Comparison of ENCODE assay signal across 8 cellular contexts in genomic region chr6:143513410-143513809, GRCh38. TPM values are rescaled to one million over a fixed set of nuclear protein-coding genes. Genes with fewer than 3 reads are reported as not detected.
A peak's percentile ranks its signal among the peaks of the same experiment; 100 is the strongest.
DNase-seq lines count a peak whose midpoint lies in the region; ATAC-seq, FAIRE-seq and TF ChIP-seq lines count a peak whose summit lies in the region.

No MANE protein-coding gene starts in this region.

- no TSS peak for BruUV-seq in A673 (replicated peaks; lab: Mats Ljungman, UMichigan)

- in situ Hi-C loops in GM13976 (cut with MboI; ENCODE audit: low sequenced_read_pairs, unreplicated experiment) = no loop called here

- DNase-seq in A673 (ENCODE audit: low spot score) (peak; percentile 23), GM13976 (ENCODE audit: low spot score) (peak; percentile 65), NCI-H1105 treated with DMSO at 0.1 percent for 48 hours (lab: John Stamatoyannopoulos, UW) (peak; percentile 58), immature natural killer cell (peak; percentile 9 to 29 (median 28)), urothelium cell line (ENCODE audit: low spot score) (no peak), NCI-H446 (lab: John Stamatoyannopoulos, UW) (no peak)
- peak; percentile 72 for DNase-seq in activated CD8-positive, alpha-beta T cell treated with anti-CD3 and anti-CD28 coated beads for 36 hours

- intact Hi-C loops in A673 (cut with micrococcal nuclease; ENCODE audit: unreplicated experiment) = no loop called here
- intact Hi-C loops in activated CD8-positive, alpha-beta T cell treated with anti-CD3 and anti-CD28 coated beads for 36 hours (cut with micrococcal nuclease) = no loop called here

- H3K36me3 ChIP-seq in A673 (ENCODE audit: insufficient read depth, low read length, poor library complexity, severe bottlenecking) = no peaks in the 10 kb centered on the region

- H3K9me3 Mint-ChIP-seq in activated CD8-positive, alpha-beta T cell treated with anti-CD3 and anti-CD28 coated beads for 36 hours = no peaks in the 10 kb centered on the region
- H3K9me3 Mint-ChIP-seq in immature natural killer cell = no peaks in the 10 kb centered on the region

- H3K27me3 ChIP-seq in A673 (replicated peaks; ENCODE audit: insufficient read depth, low read depth, low read length, poor library complexity) = no peaks in the 10 kb centered on the region

- H3K4me3 Mint-ChIP-seq in activated CD8-positive, alpha-beta T cell treated with anti-CD3 and anti-CD28 coated beads for 36 hours = peak overlapping the region; percentile 45
- peak overlapping the region; percentile 53 to 79 (median 61) for H3K4me3 Mint-ChIP-seq in immature natural killer cell

- peak; percentile 29 for ATAC-seq in activated CD8-positive, alpha-beta T cell treated with anti-CD3 and anti-CD28 coated beads for 36 hours
- no peak for ATAC-seq in activated CD4-positive, CD25-positive, alpha-beta regulatory T cell treated with anti-CD3 and anti-CD28 coated beads, Interleukin-2, amount 50 U/mL, for 24 hours

- no peaks in the 10 kb centered on the region for H3K9me3 ChIP-seq in A673 (ENCODE audit: low read depth, low read length, poor library complexity, severe bottlenecking)

- peaks cover 3% of the 10 kb centered on the region for H3K4me1 ChIP-seq in A673 (ENCODE audit: insufficient read depth, low read length, poor library complexity, severe bottlenecking)

- no peak overlapping the region for H3K27ac Mint-ChIP-seq in activated CD8-positive, alpha-beta T cell treated with anti-CD3 and anti-CD28 coated beads for 36 hours
- peak overlapping the region in 4 of 6 donors; percentile 33 to 60 (median 48) for H3K27ac Mint-ChIP-seq in immature natural killer cell

- peaks cover 21% of the 10 kb centered on the region for H3K4me1 Mint-ChIP-seq in activated CD8-positive, alpha-beta T cell treated with anti-CD3 and anti-CD28 coated beads for 36 hours (ENCODE audit: low read depth)
- H3K4me1 Mint-ChIP-seq in immature natural killer cell = peaks cover 23 to 38% of the 10 kb centered on the region in 2 donors

- H3K27me3 Mint-ChIP-seq in activated CD8-positive, alpha-beta T cell treated with anti-CD3 and anti-CD28 coated beads for 36 hours = no peaks in the 10 kb centered on the region
- H3K27me3 Mint-ChIP-seq in immature natural killer cell (ENCODE audit: low read depth in 3 of 3) = peaks cover 3 to 13% (median 6%) of the 10 kb centered on the region in 3 donors

- TF ChIP-seq CTCF in A673 (conservative IDR thresholded peaks at IDR 0.05; ENCODE audit: low read depth, low read length) (peak; percentile 51), GM13976 (IDR thresholded peaks at IDR 0.05; ENCODE audit: borderline replicate concordance, control extremely low read depth, extremely low read depth, insufficient read depth, missing control alignments) (peak; percentile 72)
- peak; percentile 72 for TF ChIP-seq CTCF in activated CD8-positive, alpha-beta T cell treated with anti-CD3 and anti-CD28 coated beads for 36 hours (IDR thresholded peaks at IDR 0.05)

- FAIRE-seq in urothelium cell line (lab: Jason Lieb, UNC) = no peak

- no peak overlapping the region for H3K27ac ChIP-seq in A673 (ENCODE audit: low read depth, low read length, poor library complexity, severe bottlenecking)

- no peak overlapping the region for H3K4me3 ChIP-seq in A673 (ENCODE audit: low read depth, low read length, poor library complexity, severe bottlenecking)

- H3K36me3 Mint-ChIP-seq in activated CD8-positive, alpha-beta T cell treated with anti-CD3 and anti-CD28 coated beads for 36 hours (ENCODE audit: low read depth) = peaks cover 12% of the 10 kb centered on the region
- no peaks in the 10 kb centered on the region for H3K36me3 Mint-ChIP-seq in immature natural killer cell

- POLR2A ChIA-PET in A673 (lab: Charles Lee; ENCODE audit: low non-redundant PET) = no interaction called here
- POLR2A ChIA-PET in activated CD8-positive, alpha-beta T cell treated with anti-CD3 and anti-CD28 coated beads for 36 hours (lab: Charles Lee) = interaction anchor here (0.7 kb wide), 1 partner anchor 570 kb away, joined by 3 read pairs; no protein-coding TSS in a partner anchor

- CTCF ChIA-PET in A673 (lab: Charles Lee) = no interaction called here
- CTCF ChIA-PET in activated CD8-positive, alpha-beta T cell treated with anti-CD3 and anti-CD28 coated beads for 36 hours (lab: Charles Lee) = interaction anchor here (0.6 to 3.6 kb wide), 22 partner anchors 8 to 501 kb away, joined by 3 to 18 read pairs (median 4); no protein-coding TSS in a partner anchor

RNA-seq across cellular contexts. Expression of gene FUCA2, which starts 1.9 kb away (rescaled TPM):
- 11.4 and 15.3 TPM in 2 replicates for total RNA-seq in A673 (2021)
- total RNA-seq in activated CD8-positive, alpha-beta T cell treated with anti-CD3 and anti-CD28 coated beads for 36 hours = 1 to 10 TPM; 6.6 to 8.5 TPM
- 10 to 100 TPM; 31.9 to 51.2 (median 33.3) TPM for polyA plus RNA-seq in immature natural killer cell

Comparison
In these comparisons a context has a peak if more than half of its experiments do, and no peak if none do; other contexts are left out.
1. DNase-seq: peak in A673 (single experiment), GM13976 (single experiment), NCI-H1105 treated with DMSO at 0.1 percent for 48 hours (single experiment), activated CD8-positive, alpha-beta T cell treated with anti-CD3 and anti-CD28 coated beads for 36 hours (single experiment) and immature natural killer cell (3 of 3); none in urothelium cell line (single experiment) and NCI-H446 (0 of 2).
2. Peak in every context shown above with its lines, with median percentiles within 50 percentile points of each other: CTCF ChIP-seq.